In genomic region chr13:49292742-49293498, GRCh38 we compare ENCODE assay signal across 8 cellular contexts. TPM values are rescaled to one million over a fixed set of nuclear protein-coding genes. Genes with fewer than 3 reads are reported as not detected.
A peak's percentile ranks its signal among the peaks of the same experiment; 100 is the strongest.
DNase-seq lines count a peak whose midpoint lies in the region; ATAC-seq and TF ChIP-seq lines count a peak whose summit lies in the region.

No MANE protein-coding gene starts in this region.

- DNase-seq in G401 (ENCODE audit: low spot score) (peak; percentile 70), NCI-H446 treated with DMSO at 0.1 percent for 48 hours (lab: John Stamatoyannopoulos, UW) (peak; percentile 16), dermis blood vessel endothelial cell (peak; percentile 92), nucleus accumbens (lab: John Stamatoyannopoulos, UW) (peak in 32 of 56 donors; percentile 14 to 89 (median 40)), CD14-positive monocyte (ENCODE audit: low spot score) (no peak), NCI-H187 treated with DMSO at 0.1 percent for 48 hours (lab: John Stamatoyannopoulos, UW) (no peak), LoVo (ENCODE audit: low spot score) (no peak)

- no peak overlapping the region for H3K27ac Mint-ChIP-seq in CD14-positive monocyte

- ATAC-seq in GM21786 (IDR thresholded peaks at IDR 0.05; ENCODE audit: unreplicated experiment) = no peak

- H3K36me3 Mint-ChIP-seq in CD14-positive monocyte = peaks cover 39 to 55% of the 10 kb centered on the region in 2 donors

- in situ Hi-C loops in G401 (cut with HindIII; ENCODE audit: low sequenced_read_pairs) = loop anchor here (25.0 kb wide), 1 partner anchor 319 kb away; no protein-coding TSS in a partner anchor

- no peak overlapping the region for H3K4me3 Mint-ChIP-seq in CD14-positive monocyte

- TF ChIP-seq CTCF in CD14-positive monocyte (IDR thresholded peaks at IDR 0.05) = no peak

- no peaks in the 10 kb centered on the region for H3K4me1 Mint-ChIP-seq in CD14-positive monocyte

- H3K27me3 Mint-ChIP-seq in CD14-positive monocyte (ENCODE audit: low read depth in 3 of 3) = peaks cover 0 to 1% (median 1%) of the 10 kb centered on the region in 3 donors

- intact Hi-C loops in CD14-positive monocyte (cut with micrococcal nuclease) = no loop called here

- no peaks in the 10 kb centered on the region for H3K9me3 Mint-ChIP-seq in CD14-positive monocyte

RNA-seq across cellular contexts. Expression of gene CDADC1, which starts 45.2 kb away (rescaled TPM):
- total RNA-seq in G401 (2014; rRNA removed; shearing (Covaris generic)) = 1.6 and 2.2 TPM in 2 replicates
- total RNA-seq in dermis blood vessel endothelial cell = 2.7 TPM in 2 replicates
- 1 to 10 TPM; 5.2 to 6.4 TPM for polyA plus RNA-seq in CD14-positive monocyte

Comparison
In these comparisons a context has a peak if more than half of its experiments do, and no peak if none do; other contexts are left out.
1. DNase-seq: peak in G401 (single experiment), NCI-H446 treated with DMSO at 0.1 percent for 48 hours (single experiment), dermis blood vessel endothelial cell (single experiment) and nucleus accumbens (32 of 56); none in CD14-positive monocyte (single experiment), NCI-H187 treated with DMSO at 0.1 percent for 48 hours (single experiment) and LoVo (single experiment).